In the genomic region with DNA sequence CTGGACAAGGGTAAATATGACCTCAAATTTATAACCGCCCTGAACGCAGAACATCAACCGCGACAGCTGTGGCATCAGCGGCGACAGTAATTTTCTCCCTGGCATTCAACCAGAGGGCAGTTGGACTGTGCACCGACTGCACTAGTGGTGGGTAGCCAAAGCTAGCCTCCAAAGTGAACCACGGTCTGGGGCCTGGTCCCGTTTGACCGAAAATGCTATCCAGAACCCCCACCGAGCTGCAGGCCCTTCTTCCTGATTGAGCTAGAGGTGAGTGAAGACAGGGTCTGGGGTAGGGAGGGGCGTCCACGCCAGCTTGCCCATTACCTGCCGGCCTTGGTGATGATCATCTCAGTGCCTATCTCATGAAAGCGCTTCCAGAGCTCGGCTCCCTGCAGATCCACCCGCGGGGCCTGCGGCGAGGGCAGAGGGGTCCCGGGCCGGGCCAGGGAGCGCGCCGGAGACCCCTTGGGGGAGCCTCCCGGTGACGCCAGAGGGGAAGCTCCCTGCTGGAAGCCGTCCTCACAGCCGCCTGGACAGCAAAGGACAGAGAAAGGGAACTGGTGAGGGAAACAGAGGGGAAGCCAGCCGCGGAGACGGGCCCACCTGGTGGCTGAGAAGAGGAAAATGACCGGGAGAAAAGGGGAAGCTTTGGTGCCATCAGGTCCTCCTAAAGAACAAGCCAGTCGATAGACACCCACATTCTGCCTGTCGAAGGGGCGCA, we compare ENCODE assay signal across 1 cellular context.
A peak's percentile ranks its signal among the peaks of the same experiment; 100 is the strongest.
TF ChIP-seq lines count a peak whose summit lies in the region.

No MANE protein-coding gene starts in this region.

TF ChIP-seq in K562, 482 proteins besides CTCF, POLR2A, EP300 and RAD21 (continued from another document):
- no peak for TF ChIP-seq ZNF318 (IDR thresholded peaks at IDR 0.05; ENCODE audit: borderline replicate concordance in 1 of 2, low read depth in 1 of 2)
- no peak for TF ChIP-seq GATA2 (CRISPR knock-in tag; IDR thresholded peaks at IDR 0.05)
- no peak for TF ChIP-seq SIX5 (IDR thresholded peaks at IDR 0.05; ENCODE audit: borderline replicate concordance in 1 of 2, insufficient read depth in 1 of 2, low read depth in 1 of 2, low read length in 2 of 2)
- TF ChIP-seq ZNF76 (CRISPR knock-in tag; IDR thresholded peaks at IDR 0.05; ENCODE audit: borderline replicate concordance) = no peak
- no peak for TF ChIP-seq NFXL1 (CRISPR knock-in tag; IDR thresholded peaks at IDR 0.05)
- no peak for TF ChIP-seq RBM34 (IDR thresholded peaks at IDR 0.05; ENCODE audit: borderline replicate concordance, insufficient read depth, low read length)
- TF ChIP-seq NCOA4 (IDR thresholded peaks at IDR 0.05; ENCODE audit: partially characterized antibody) = no peak
- no peak for TF ChIP-seq THRB (CRISPR knock-in tag; conservative IDR thresholded peaks at IDR 0.05)
- TF ChIP-seq C11orf30 (IDR thresholded peaks at IDR 0.05; ENCODE audit: low read depth) = no peak
- peak; percentile 14; the same call in 1 of the 2 replicates for TF ChIP-seq SIN3B (IDR thresholded peaks at IDR 0.05; ENCODE audit: low read depth)
- TF ChIP-seq NEUROD1 (IDR thresholded peaks at IDR 0.05; ENCODE audit: borderline replicate concordance, low read depth, low read length, partially characterized antibody) = no peak
- TF ChIP-seq, protein P1, sequence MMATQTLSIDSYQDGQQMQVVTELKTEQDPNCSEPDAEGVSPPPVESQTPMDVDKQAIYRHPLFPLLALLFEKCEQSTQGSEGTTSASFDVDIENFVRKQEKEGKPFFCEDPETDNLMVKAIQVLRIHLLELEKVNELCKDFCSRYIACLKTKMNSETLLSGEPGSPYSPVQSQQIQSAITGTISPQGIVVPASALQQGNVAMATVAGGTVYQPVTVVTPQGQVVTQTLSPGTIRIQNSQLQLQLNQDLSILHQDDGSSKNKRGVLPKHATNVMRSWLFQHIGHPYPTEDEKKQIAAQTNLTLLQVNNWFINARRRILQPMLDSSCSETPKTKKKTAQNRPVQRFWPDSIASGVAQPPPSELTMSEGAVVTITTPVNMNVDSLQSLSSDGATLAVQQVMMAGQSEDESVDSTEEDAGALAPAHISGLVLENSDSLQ (IDR thresholded peaks at IDR 0.05) = no peak
- TF ChIP-seq NUFIP1 (IDR thresholded peaks at IDR 0.05; ENCODE audit: partially characterized antibody) = no peak
- no peak for TF ChIP-seq ZNF431 (CRISPR knock-in tag; IDR thresholded peaks at IDR 0.05)
- no peak for TF ChIP-seq POLR3A (IDR thresholded peaks at IDR 0.05; ENCODE audit: borderline replicate concordance, extremely low read depth, insufficient read depth, insufficient read length)
- no peak for TF ChIP-seq RBM25 (IDR thresholded peaks at IDR 0.05; ENCODE audit: low read depth, low read length, severe bottlenecking)
- TF ChIP-seq GABPB1 (CRISPR knock-in tag; IDR thresholded peaks at IDR 0.05) = 0 out of 2 replicates have a peak, but pooled peaks have one; percentile 31
- no peak for TF ChIP-seq RBM39 (optimal IDR thresholded peaks at IDR 0.05; ENCODE audit: low read depth, low read length)
